ENCODE assay signal across 8 cellular contexts in the genomic region with DNA sequence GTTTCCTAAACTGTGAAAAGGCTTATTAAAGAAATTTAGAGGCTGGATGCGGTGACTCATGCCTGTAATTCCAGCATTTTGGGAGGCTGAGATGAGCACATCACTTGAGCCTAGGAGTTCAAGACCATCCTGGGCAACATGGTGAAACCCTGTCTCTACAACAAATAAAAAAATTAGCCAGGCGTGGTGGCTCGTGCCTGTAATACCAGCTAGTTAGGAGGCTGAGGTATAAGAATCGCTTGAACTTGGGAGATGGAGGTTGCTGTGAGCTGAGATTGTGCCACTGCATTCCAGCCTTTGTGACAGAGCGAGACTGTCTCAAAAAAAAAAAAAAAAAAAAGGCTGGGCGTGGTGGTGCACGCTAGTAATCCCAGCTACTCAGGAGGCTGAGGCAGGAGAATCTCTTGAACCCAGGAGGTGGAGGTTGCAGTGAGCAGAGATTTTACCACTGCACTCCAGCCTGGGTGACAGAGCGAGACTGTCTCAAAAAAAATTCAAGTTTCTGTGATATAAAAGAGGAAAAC. TPM values are rescaled to one million over a fixed set of nuclear protein-coding genes. Genes with fewer than 3 reads are reported as not detected.
DNase-seq lines count a peak whose midpoint lies in the region; ATAC-seq and TF ChIP-seq lines count a peak whose summit lies in the region.
"Not testable (repeated sequence)": the region's sequence is repeated elsewhere in the genome, so short reads cannot be mapped to it uniquely, and the experiment has no call there.

No MANE protein-coding gene starts in this region.

- H3K4me1 ChIP-seq in HUES48 (ENCODE audit: control insufficient read depth, insufficient read depth, low read length), result peaks cover 18% of the 10 kb centered on the region; the same call in 1 of the 2 replicates
- peaks cover 67% of the 10 kb centered on the region for H3K4me1 ChIP-seq in adipocyte (ENCODE audit: control insufficient read depth, insufficient read depth, low read length)
- peaks cover 67 to 93% of the 10 kb centered on the region in 2 donors for H3K4me1 ChIP-seq in thoracic aorta (ENCODE audit: control insufficient read depth in 1 of 2, low read depth in 2 of 2)

- H3K27ac Mint-ChIP-seq in chondrocyte (ENCODE audit: unreplicated experiment) (peak overlapping the region; percentile 71), mesothelial cell of epicardium (peak overlapping the region; percentile 56)

- not testable (repeated sequence) for H3K4me3 Mint-ChIP-seq in chondrocyte (ENCODE audit: unreplicated experiment); mesothelial cell of epicardium

- H3K27ac ChIP-seq in HUES48 (ENCODE audit: low read depth, low read length), result peak overlapping the region; percentile 53
- H3K27ac ChIP-seq in thoracic aorta, result not testable (repeated sequence)

- not testable (repeated sequence) for H3K36me3 Mint-ChIP-seq in chondrocyte (ENCODE audit: low read depth)
- peaks cover 19% of the 10 kb centered on the region for H3K36me3 Mint-ChIP-seq in mesothelial cell of epicardium

- H3K27me3 ChIP-seq in HUES48 (ENCODE audit: control insufficient read depth, insufficient read depth, low read length); adipocyte (replicated peaks; ENCODE audit: control insufficient read depth, insufficient read depth, low read length); thoracic aorta (replicated peaks; ENCODE audit: insufficient read depth): not testable (repeated sequence)

- not testable (repeated sequence) for H3K4me3 ChIP-seq in HUES48 (ENCODE audit: low read depth, low read length)
- H3K4me3 ChIP-seq in adipocyte (ENCODE audit: low read length), result peak overlapping the region; percentile 60
- peak overlapping the region; percentile 22 for H3K4me3 ChIP-seq in thoracic aorta

- not testable (repeated sequence) for H3K9ac ChIP-seq in HUES48 (ENCODE audit: low read depth, low read length)
- peak overlapping the region; percentile 27 for H3K9ac ChIP-seq in adipocyte (ENCODE audit: low read length)

- H3K9me3 Mint-ChIP-seq in chondrocyte (ENCODE audit: low read depth); mesothelial cell of epicardium: not testable (repeated sequence)

- H3K4me1 Mint-ChIP-seq in chondrocyte (ENCODE audit: low read depth) (peaks cover 47% of the 10 kb centered on the region), mesothelial cell of epicardium (peaks cover 44% of the 10 kb centered on the region)

- not testable (repeated sequence) for ATAC-seq in thoracic aorta (ENCODE audit: insufficient number of reproducible peaks, low FRiP score, low read depth)

- not testable (repeated sequence) for H3K9me3 ChIP-seq in HUES48 (ENCODE audit: control insufficient read depth, insufficient read depth, low read length); adipocyte (ENCODE audit: control insufficient read depth, low read length); thoracic aorta

- H3K36me3 ChIP-seq in HUES48 (ENCODE audit: control insufficient read depth, insufficient read depth, low read length), result peaks cover 67% of the 10 kb centered on the region
- H3K36me3 ChIP-seq in adipocyte (ENCODE audit: control insufficient read depth, insufficient read depth, low read length, severe bottlenecking), result peaks cover 17% of the 10 kb centered on the region
- not testable (repeated sequence) for H3K36me3 ChIP-seq in thoracic aorta

- DNase-seq in EH (ENCODE audit: low read depth) (peak; percentile 25), RPMI7951 (ENCODE audit: low read depth) (peak; percentile 34), glomerular visceral epithelial cell (ENCODE audit: extremely low spot score) (peak; percentile 9)
- DNase-seq in adipocyte (ENCODE audit: low read depth); chondrocyte (ENCODE audit: low spot score); mesothelial cell of epicardium (ENCODE audit: low spot score in 2 of 2, unreplicated experiment in 2 of 2); thoracic aorta (ENCODE audit: low spot score): not testable (repeated sequence)

- TF ChIP-seq CTCF in chondrocyte (IDR thresholded peaks at IDR 0.05); mesothelial cell of epicardium (IDR thresholded peaks at IDR 0.05; ENCODE audit: unreplicated experiment); thoracic aorta (IDR thresholded peaks at IDR 0.05): not testable (repeated sequence)

- H3K27me3 Mint-ChIP-seq in chondrocyte (ENCODE audit: low read depth); mesothelial cell of epicardium (ENCODE audit: low read depth): not testable (repeated sequence)

RNA-seq across cellular contexts. Expression of a gene that starts 14.1 kb away (rescaled TPM):
- 46.0 and 50.2 TPM in 2 replicates for total RNA-seq in RPMI7951 (2014; rRNA removed; shearing (Covaris generic))
- 56.5 to 68.8 TPM (median 62.0 TPM) in 3 replicates for total RNA-seq in chondrocyte
- 130 to 144 TPM (median 137 TPM) in 3 replicates for total RNA-seq in mesothelial cell of epicardium
- 10 to 100 TPM; 36.4 to 53.0 TPM for total RNA-seq in thoracic aorta
